In genomic region chr1:107787299-107787698, GRCh38 we compare ENCODE assay signal across 9 cellular contexts.
DNase-seq lines count a peak whose midpoint lies in the region; ATAC-seq, FAIRE-seq and TF ChIP-seq lines count a peak whose summit lies in the region.
"Had no signal": no experiment of that assay in that cellular context is flagged by ENCODE, and none has a peak within 500 bp of the region (broad histone marks: within the 10 kb centered on the region; RNA-seq: fewer than 3 reads in every experiment).

No MANE protein-coding gene starts in this region.

- 0% methylated on average over 2 of the region's 2 CpGs for WGBS in K562 (ENCODE audit: insufficient coverage, low coverage, missing lambda C conversion rate)
- 74 to 79% methylated on average over 2 of the region's 2 CpGs for WGBS in heart right ventricle, 2 donors

- H3K36me3 Mint-ChIP-seq in stimulated activated effector memory CD8-positive, alpha-beta T cell treated with anti-CD3 and anti-CD28 coated beads, Interleukin-12 subunit alpha, Interleukin-12 subunit beta, amount 100 ng/mL, for 72 hours: peaks cover 5% of the 10 kb centered on the region

- H3K27ac ChIP-seq in K562 (ENCODE audit: extremely low read depth, low read depth, low read length): no peak overlapping the region
- H3K27ac ChIP-seq in heart right ventricle: no peak overlapping the region

- H3K4me2 ChIP-seq in K562 (ENCODE audit: insufficient read depth, low read length): no peak overlapping the region

- H4K20me1 ChIP-seq in K562 (replicated peaks; ENCODE audit: control insufficient read depth, insufficient read depth, low read length): no peaks in the 10 kb centered on the region

- no peak overlapping the region for H3K9ac ChIP-seq in K562 (ENCODE audit: insufficient read depth in 1 of 2, low read depth in 2 of 2, low read length in 2 of 2)

- no peaks in the 10 kb centered on the region for H3K9me1 ChIP-seq in K562 (ENCODE audit: control insufficient read depth, insufficient read depth, low read length)

- H3K4me3 ChIP-seq in K562 (no peak overlapping the region), heart right ventricle (no peak overlapping the region)

- peak; percentile 35 to 39 for DNase-seq in activated T-cell treated with anti-CD3 and anti-CD28 coated beads, Interleukin-2, amount 50 U/mL, for 48 hours
- no peak for DNase-seq in activated T-cell treated with anti-CD3 and anti-CD28 coated beads for 4 hours
- DNase-seq in NCI-H1417 (lab: John Stamatoyannopoulos, UW): peak; percentile 21 to 71 (median 43)
- peak in 1 of 4 experiments; percentile 10 for DNase-seq in K562 (ENCODE audit: extremely low read depth in 1 of 4, low spot score in 3 of 4)
- DNase-seq in stimulated activated effector memory CD8-positive, alpha-beta T cell treated with anti-CD3 and anti-CD28 coated beads, Interleukin-12 subunit alpha, Interleukin-12 subunit beta, amount 100 ng/mL, for 72 hours (ENCODE audit: low spot score in 2 of 2): peak in 1 of 2 donors; percentile 61
- no peak for DNase-seq in T-helper 9 cell
- no peak for DNase-seq in heart right ventricle
- DNase-seq in HCEC 1CT: no peak
- DNase-seq: amygdala had no signal

- BruUV-seq in K562 (replicated peaks; lab: Mats Ljungman, UMichigan): no TSS peak

- H3K4me1 Mint-ChIP-seq in stimulated activated effector memory CD8-positive, alpha-beta T cell treated with anti-CD3 and anti-CD28 coated beads, Interleukin-12 subunit alpha, Interleukin-12 subunit beta, amount 100 ng/mL, for 72 hours: peaks cover 68% of the 10 kb centered on the region

- CTCF ChIA-PET in K562 (lab: Yijun Ruan, JAX; ENCODE audit: low intra/inter-chr PET ratio): no interaction called here

- in situ Hi-C loops in K562 (cut with MboI): loop anchor here (25.0 kb wide), 1 partner anchor 850 kb away; no protein-coding TSS in a partner anchor

- peak overlapping the region; percentile 54 for H3K4me3 Mint-ChIP-seq in stimulated activated effector memory CD8-positive, alpha-beta T cell treated with anti-CD3 and anti-CD28 coated beads, Interleukin-12 subunit alpha, Interleukin-12 subunit beta, amount 100 ng/mL, for 72 hours

- H3K4me1 ChIP-seq in K562 (replicated peaks in 1 of 2; ENCODE audit: control insufficient read depth in 2 of 2, insufficient read depth in 2 of 2, low read length in 2 of 2) (no peaks in the 10 kb centered on the region), heart right ventricle (peaks cover 0 to 47% (median 22%) of the 10 kb centered on the region in 9 donors)

- no peak for FAIRE-seq in K562 (lab: Jason Lieb, UNC)

- no peaks in the 10 kb centered on the region for H3K9me3 Mint-ChIP-seq in stimulated activated effector memory CD8-positive, alpha-beta T cell treated with anti-CD3 and anti-CD28 coated beads, Interleukin-12 subunit alpha, Interleukin-12 subunit beta, amount 100 ng/mL, for 72 hours

- H3K27ac Mint-ChIP-seq in stimulated activated effector memory CD8-positive, alpha-beta T cell treated with anti-CD3 and anti-CD28 coated beads, Interleukin-12 subunit alpha, Interleukin-12 subunit beta, amount 100 ng/mL, for 72 hours: peak overlapping the region; percentile 89

- no peak overlapping the region for H2AFZ ChIP-seq in K562 (ENCODE audit: low read depth, low read length)

- TF ChIP-seq CTCF in K562 (IDR thresholded peaks at IDR 0.05 in 2 of 3, conservative IDR thresholded peaks at IDR 0.05 in 1 of 3; ENCODE audit: insufficient read depth in 2 of 3, low read depth in 1 of 3, low read length in 3 of 3): peak in 2 of 3 experiments; percentile 4 to 28; a peak in 2 of 6 replicates
- TF ChIP-seq CTCF in heart right ventricle (IDR thresholded peaks at IDR 0.05): peak in 2 of 9 donors; percentile 21 to 34

- no peak for TF ChIP-seq POLR2A in K562 (conservative IDR thresholded peaks at IDR 0.05)

- H3K36me3 ChIP-seq in K562 (ENCODE audit: control insufficient read depth, insufficient read depth, low read length) (no peaks in the 10 kb centered on the region), heart right ventricle (no peaks in the 10 kb centered on the region)

- H3K27me3 ChIP-seq in K562 (ENCODE audit: control insufficient read depth in 2 of 2, insufficient read depth in 2 of 2, low read length in 2 of 2) (no peaks in the 10 kb centered on the region), heart right ventricle (no peaks in the 10 kb centered on the region)

- ATAC-seq in K562 (peak; percentile 35; the same call in 1 of the 3 replicates), heart right ventricle (no peak)
- ATAC-seq in stimulated activated effector memory CD8-positive, alpha-beta T cell treated with anti-CD3 and anti-CD28 coated beads, Interleukin-12 subunit alpha, Interleukin-12 subunit beta, amount 100 ng/mL, for 72 hours: peak; percentile 64

- no peaks in the 10 kb centered on the region for H3K79me2 ChIP-seq in K562 (ENCODE audit: control insufficient read depth, insufficient read depth, low read length)

- no peak for TF ChIP-seq EP300 in K562 (IDR thresholded peaks at IDR 0.05; ENCODE audit: low read length)

- H3K9me3 ChIP-seq in K562 (replicated peaks; ENCODE audit: control insufficient read depth, insufficient read depth, low read depth, low read length): no peaks in the 10 kb centered on the region
- H3K9me3 ChIP-seq in heart right ventricle: no peaks in the 10 kb centered on the region

- intact Hi-C loops in K562 (cut with micrococcal nuclease) (loop anchor here (10.0 kb wide), 1 partner anchor 1328 kb away; the partner anchor contains the start of gene ELAPOR1), heart right ventricle (cut with DNase I) (loop anchor here in 4 of 10 donors (5.0 to 10.0 kb wide), 5 partner anchors 45 to 268 kb away; partner anchors contain the start of gene VAV3 (in 3 of the 4))

- peak in 1 of 2 experiments; percentile 15; a peak in 1 of 4 replicates for TF ChIP-seq RAD21 in K562 (CRISPR knock-in tag; conservative IDR thresholded peaks at IDR 0.05 in 1 of 2, IDR thresholded peaks at IDR 0.05 in 1 of 2)

- POLR2A ChIA-PET in K562 (lab: Yijun Ruan, JAX): interaction anchor here (1.4 kb wide), 1 partner anchor 338 kb away, joined by 3 read pairs; no protein-coding TSS in a partner anchor

TF ChIP-seq in K562, 482 proteins besides CTCF, POLR2A, EP300 and RAD21:
- TF ChIP-seq NFIC (IDR thresholded peaks at IDR 0.05): peak; percentile 57
- TF ChIP-seq HNRNPH1 (optimal IDR thresholded peaks at IDR 0.05; ENCODE audit: low read depth, low read length): no peak

Comparison
In these comparisons a context has a peak if more than half of its experiments do, and no peak if none do; other contexts are left out.
1. DNase-seq: peak in activated T-cell treated with anti-CD3 and anti-CD28 coated beads, Interleukin-2, amount 50 U/mL, for 48 hours (2 of 2) and NCI-H1417 (3 of 3); none in activated T-cell treated with anti-CD3 and anti-CD28 coated beads for 4 hours (single experiment), T-helper 9 cell (single experiment), heart right ventricle (0 of 2) and HCEC 1CT (single experiment).
2. ATAC-seq: peak in K562 (single experiment) and stimulated activated effector memory CD8-positive, alpha-beta T cell treated with anti-CD3 and anti-CD28 coated beads, Interleukin-12 subunit alpha, Interleukin-12 subunit beta, amount 100 ng/mL, for 72 hours (single experiment); none in heart right ventricle (0 of 8).